In genomic region chr6:107574856-107575255, GRCh38 we compare ENCODE assay signal across 31 cellular contexts.
"Had no signal": no experiment of that assay in that cellular context is flagged by ENCODE, and none has a peak within 500 bp of the region (broad histone marks: within the 10 kb centered on the region; RNA-seq: fewer than 3 reads in every experiment).

No MANE protein-coding gene starts in this region.

- H3K4me1 Mint-ChIP-seq: activated CD4-positive, alpha-beta T cell treated with anti-CD3 and anti-CD28 coated beads for 36 hours; activated CD4-positive, alpha-beta T cell treated with anti-CD3 and anti-CD28 coated beads, Interleukin-2, amount 10 ng/mL, durations not matched to agents 24 days and 14 days; activated naive CD8-positive, alpha-beta T cell treated with anti-CD3 and anti-CD28 coated beads for 36 hours; activated naive CD8-positive, alpha-beta T cell treated with anti-CD3 and anti-CD28 coated beads, Interleukin-2, amount 50 U/mL, for 24 hours had no signal

- H3K27ac ChIP-seq: adrenal gland, body of pancreas, colonic mucosa, dorsolateral prefrontal cortex, esophagus muscularis mucosa, foreskin keratinocyte, gastrocnemius medialis had no signal

- H3K4me3 Mint-ChIP-seq: activated CD4-positive, alpha-beta memory T cell treated with anti-CD3 and anti-CD28 coated beads for 36 hours; activated CD4-positive, alpha-beta T cell treated with anti-CD3 and anti-CD28 coated beads for 36 hours; activated CD4-positive, alpha-beta T cell treated with anti-CD3 and anti-CD28 coated beads, Interleukin-2, amount 10 ng/mL, durations not matched to agents 24 days and 14 days; activated CD8-positive, alpha-beta memory T cell treated with anti-CD3 and anti-CD28 coated beads, Interleukin-2, amount 10 ng/mL, durations not matched to agents 7 days and 5 days; activated CD8-positive, alpha-beta T cell treated with anti-CD3 and anti-CD28 coated beads, Interleukin-2, amount 10 ng/mL, durations not matched to agents 7 days and 5 days; activated naive CD8-positive, alpha-beta T cell treated with anti-CD3 and anti-CD28 coated beads for 36 hours; activated naive CD8-positive, alpha-beta T cell treated with anti-CD3 and anti-CD28 coated beads, Interleukin-2, amount 50 U/mL, for 24 hours; activated T-cell treated with anti-CD3 and anti-CD28 coated beads, Interleukin-2, amount 50 U/mL, for 72 hours; dendritic cell treated with granulocyte-macrophage colony-stimulating factor and Interleukin-4, amounts not matched to agents 40 ng/mL and 50 ng/mL, for 4 days had no signal

- H3K36me3 Mint-ChIP-seq: activated CD4-positive, alpha-beta memory T cell treated with anti-CD3 and anti-CD28 coated beads for 36 hours; activated CD8-positive, alpha-beta memory T cell treated with anti-CD3 and anti-CD28 coated beads, Interleukin-2, amount 10 ng/mL, durations not matched to agents 7 days and 5 days; activated naive CD8-positive, alpha-beta T cell treated with anti-CD3 and anti-CD28 coated beads for 36 hours had no signal

- H3K27ac Mint-ChIP-seq: activated CD4-positive, alpha-beta memory T cell treated with anti-CD3 and anti-CD28 coated beads for 36 hours; activated CD4-positive, alpha-beta T cell treated with anti-CD3 and anti-CD28 coated beads for 36 hours; activated CD4-positive, alpha-beta T cell treated with anti-CD3 and anti-CD28 coated beads, Interleukin-2, amount 10 ng/mL, durations not matched to agents 24 days and 14 days; activated CD8-positive, alpha-beta memory T cell treated with anti-CD3 and anti-CD28 coated beads, Interleukin-2, amount 10 ng/mL, durations not matched to agents 7 days and 5 days; activated CD8-positive, alpha-beta T cell treated with anti-CD3 and anti-CD28 coated beads, Interleukin-2, amount 10 ng/mL, durations not matched to agents 7 days and 5 days; activated naive CD8-positive, alpha-beta T cell treated with anti-CD3 and anti-CD28 coated beads for 36 hours; activated naive CD8-positive, alpha-beta T cell treated with anti-CD3 and anti-CD28 coated beads, Interleukin-2, amount 50 U/mL, for 24 hours; activated T-cell treated with anti-CD3 and anti-CD28 coated beads, Interleukin-2, amount 50 U/mL, for 72 hours; dendritic cell treated with granulocyte-macrophage colony-stimulating factor and Interleukin-4, amounts not matched to agents 40 ng/mL and 50 ng/mL, for 4 days had no signal

- H3K9me3 ChIP-seq: adrenal gland, body of pancreas, colonic mucosa, esophagus muscularis mucosa, gastrocnemius medialis had no signal

- H3K9me3 Mint-ChIP-seq: activated CD4-positive, alpha-beta memory T cell treated with anti-CD3 and anti-CD28 coated beads for 36 hours; activated CD4-positive, alpha-beta T cell treated with anti-CD3 and anti-CD28 coated beads, Interleukin-2, amount 10 ng/mL, durations not matched to agents 24 days and 14 days; activated naive CD8-positive, alpha-beta T cell treated with anti-CD3 and anti-CD28 coated beads for 36 hours; activated naive CD8-positive, alpha-beta T cell treated with anti-CD3 and anti-CD28 coated beads, Interleukin-2, amount 50 U/mL, for 24 hours; activated T-cell treated with anti-CD3 and anti-CD28 coated beads, Interleukin-2, amount 50 U/mL, for 72 hours; dendritic cell treated with granulocyte-macrophage colony-stimulating factor and Interleukin-4, amounts not matched to agents 40 ng/mL and 50 ng/mL, for 4 days had no signal

- H3K36me3 ChIP-seq: adrenal gland, colonic mucosa, esophagus muscularis mucosa, gastrocnemius medialis had no signal

- DNase-seq: activated CD4-positive, alpha-beta memory T cell treated with anti-CD3 and anti-CD28 coated beads for 36 hours; activated CD4-positive, alpha-beta T cell treated with anti-CD3 and anti-CD28 coated beads for 36 hours; activated CD4-positive, alpha-beta T cell treated with anti-CD3 and anti-CD28 coated beads, Interleukin-2, amount 10 ng/mL, durations not matched to agents 24 days and 14 days; activated CD4-positive, CD25-positive, alpha-beta regulatory T cell; activated CD4-positive, CD25-positive, alpha-beta regulatory T cell treated with anti-CD3 and anti-CD28 coated beads, Interleukin-2, amount 50 U/mL, for 72 hours; activated CD8-positive, alpha-beta memory T cell treated with anti-CD3 and anti-CD28 coated beads, Interleukin-2, amount 10 ng/mL, durations not matched to agents 7 days and 5 days; activated CD8-positive, alpha-beta memory T cell treated with anti-CD3 and anti-CD28 coated beads, Interleukin-2, amount 50 U/mL, for 4 hours; activated CD8-positive, alpha-beta T cell treated with anti-CD3 and anti-CD28 coated beads, Interleukin-2, amount 10 ng/mL, durations not matched to agents 7 days and 5 days; activated gamma-delta T cell treated with Interleukin-2 at 50 U/mL for 16 hours; activated naive CD4-positive, alpha-beta T cell treated with anti-CD3 and anti-CD28 coated beads, Interleukin-2, amount 50 U/mL, for 16 hours; activated naive CD4-positive, alpha-beta T cell treated with Interleukin-2 at 50 U/mL for 16 hours; activated naive CD8-positive, alpha-beta T cell treated with anti-CD3 and anti-CD28 coated beads for 36 hours; activated naive CD8-positive, alpha-beta T cell treated with anti-CD3 and anti-CD28 coated beads, Interleukin-2, amount 50 U/mL, for 24 hours; activated T-cell treated with anti-CD3 and anti-CD28 coated beads, Interleukin-2, amount 50 U/mL, for 1 hour; activated T-cell treated with anti-CD3 and anti-CD28 coated beads, Interleukin-2, amount 50 U/mL, for 72 hours; adrenal gland; amygdala; aorta; body of pancreas; caudate nucleus; cerebellar nuclear complex; colonic mucosa; dorsolateral prefrontal cortex; effector memory CD4-positive, alpha-beta T cell; erythroblast; foreskin keratinocyte; gastrocnemius medialis; glutamatergic neuron; T-helper 2 cell had no signal

- H3K27me3 Mint-ChIP-seq: activated naive CD8-positive, alpha-beta T cell treated with anti-CD3 and anti-CD28 coated beads for 36 hours had no signal

- ATAC-seq: activated CD4-positive, alpha-beta T cell treated with anti-CD3 and anti-CD28 coated beads for 36 hours; activated CD8-positive, alpha-beta memory T cell treated with anti-CD3 and anti-CD28 coated beads, Interleukin-2, amount 10 ng/mL, durations not matched to agents 7 days and 5 days; activated CD8-positive, alpha-beta T cell treated with anti-CD3 and anti-CD28 coated beads, Interleukin-2, amount 10 ng/mL, durations not matched to agents 7 days and 5 days; activated naive CD8-positive, alpha-beta T cell treated with anti-CD3 and anti-CD28 coated beads, Interleukin-2, amount 50 U/mL, for 24 hours; activated T-cell treated with anti-CD3 and anti-CD28 coated beads, Interleukin-2, amount 50 U/mL, for 72 hours; body of pancreas; foreskin keratinocyte; gastrocnemius medialis had no signal

- H3K27me3 ChIP-seq: adrenal gland, body of pancreas, colonic mucosa, dorsolateral prefrontal cortex, esophagus muscularis mucosa, gastrocnemius medialis had no signal

- H3K4me3 ChIP-seq: adrenal gland, body of pancreas, colonic mucosa, dorsolateral prefrontal cortex, esophagus muscularis mucosa, gastrocnemius medialis had no signal

- H3K4me1 ChIP-seq: body of pancreas, colonic mucosa, foreskin keratinocyte, gastrocnemius medialis had no signal
